In the genomic region with DNA sequence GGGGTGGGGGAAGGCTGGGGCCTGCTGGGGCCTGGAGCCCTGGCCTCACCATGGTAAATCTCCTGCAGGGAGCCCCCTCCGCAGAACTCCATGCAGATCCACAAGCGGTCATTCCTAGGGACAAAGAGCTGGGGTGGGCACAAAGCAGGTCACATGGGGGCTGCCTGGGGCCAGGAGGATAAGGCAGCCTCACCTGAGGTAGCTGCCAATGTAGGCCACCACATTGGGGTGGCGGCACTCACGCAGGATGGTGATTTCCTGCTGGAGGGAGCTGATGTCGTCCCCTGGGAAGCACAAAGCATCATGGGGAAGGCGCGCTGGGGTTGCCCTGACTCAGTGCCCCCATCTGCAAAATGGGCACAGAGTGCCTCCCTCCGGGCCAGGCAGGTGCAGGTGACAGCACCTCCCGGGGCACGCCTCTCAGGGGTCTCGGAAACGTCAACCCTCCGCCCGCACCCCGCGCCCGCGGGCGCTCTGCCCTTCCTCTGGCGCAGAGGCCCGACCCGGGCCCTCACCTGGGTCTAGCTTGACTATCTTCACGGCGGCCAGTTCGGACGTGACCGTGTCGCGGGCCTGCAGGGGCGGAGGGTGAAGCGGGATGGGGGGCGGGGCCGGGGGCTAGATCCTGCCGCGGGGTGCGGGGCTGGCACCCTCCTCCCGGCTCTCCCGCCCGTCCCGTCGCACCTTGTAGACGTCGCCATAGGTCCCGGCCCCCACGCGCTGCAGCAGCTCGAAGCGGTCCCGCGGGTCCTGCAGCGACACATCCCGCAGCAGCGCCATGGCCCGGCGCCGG, we compare ENCODE assay signal across 1 cellular context.
A peak's percentile ranks its signal among the peaks of the same experiment; 100 is the strongest.
TF ChIP-seq lines count a peak whose summit lies in the region.

No MANE protein-coding gene starts in this region.

TF ChIP-seq in HepG2, 621 proteins besides CTCF, POLR2A, EP300 and RAD21 (continued from another document and continues in another):
- TF ChIP-seq, protein P1, sequence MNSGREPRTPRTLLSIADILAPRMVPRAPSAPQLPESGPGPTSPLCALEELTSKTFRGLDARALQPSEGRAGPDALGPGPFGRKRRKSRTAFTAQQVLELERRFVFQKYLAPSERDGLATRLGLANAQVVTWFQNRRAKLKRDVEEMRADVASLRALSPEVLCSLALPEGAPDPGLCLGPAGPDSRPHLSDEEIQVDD (CRISPR knock-in tag; IDR thresholded peaks at IDR 0.05; ENCODE audit: borderline replicate concordance) = no peak
- TF ChIP-seq ZBTB8A (CRISPR knock-in tag; IDR thresholded peaks at IDR 0.05; ENCODE audit: borderline replicate concordance, low read depth) (no peak), PPARG (CRISPR knock-in tag; conservative IDR thresholded peaks at IDR 0.05) (no peak), TBX2 (CRISPR knock-in tag; IDR thresholded peaks at IDR 0.05; ENCODE audit: borderline replicate concordance) (no peak), ZBTB3 (CRISPR knock-in tag; IDR thresholded peaks at IDR 0.05; ENCODE audit: borderline replicate concordance, low read depth) (no peak), FOXK2 (IDR thresholded peaks at IDR 0.05) (no peak), ZNF180 (CRISPR knock-in tag; IDR thresholded peaks at IDR 0.05; ENCODE audit: borderline replicate concordance, low read depth) (no peak), CBFB (CRISPR knock-in tag; IDR thresholded peaks at IDR 0.05) (0 out of 2 replicates have a peak, but pooled peaks have one; percentile 1), HNF4G (IDR thresholded peaks at IDR 0.05; ENCODE audit: borderline replicate concordance, low read depth, low read length) (no peak), HNF4G (CRISPR knock-in tag; IDR thresholded peaks at IDR 0.05; ENCODE audit: borderline replicate concordance, low read depth) (no peak), SATB2 (CRISPR knock-in tag; IDR thresholded peaks at IDR 0.05) (no peak), ATF7-NPFF (CRISPR knock-in tag; IDR thresholded peaks at IDR 0.05; ENCODE audit: low read depth) (0 out of 2 replicates have a peak, but pooled peaks have one; percentile 25), HNRNPK (IDR thresholded peaks at IDR 0.05; ENCODE audit: low read depth, low read length, poor library complexity, severe bottlenecking) (no peak), ZNF776 (CRISPR knock-in tag; IDR thresholded peaks at IDR 0.05) (no peak), ZMYM3 (CRISPR knock-in tag; IDR thresholded peaks at IDR 0.05) (peak; percentile 86), PHF8 (CRISPR knock-in tag; IDR thresholded peaks at IDR 0.05) (0 out of 2 replicates have a peak, but pooled peaks have one; percentile 36), TGIF2 (CRISPR knock-in tag; IDR thresholded peaks at IDR 0.05) (no peak), KAT7 (CRISPR knock-in tag; IDR thresholded peaks at IDR 0.05; ENCODE audit: borderline replicate concordance) (no peak), ZFP36 (IDR thresholded peaks at IDR 0.05; ENCODE audit: borderline replicate concordance, low read depth, low read length, partially characterized antibody) (no peak), GATAD1 (CRISPR knock-in tag; IDR thresholded peaks at IDR 0.05) (0 out of 2 replicates have a peak, but pooled peaks have one; percentile 18), ZNF235 (CRISPR knock-in tag; IDR thresholded peaks at IDR 0.05; ENCODE audit: borderline replicate concordance) (no peak), HOXA7 (CRISPR knock-in tag; IDR thresholded peaks at IDR 0.05) (no peak), ZNF10 (CRISPR knock-in tag; IDR thresholded peaks at IDR 0.05; ENCODE audit: borderline replicate concordance, low read depth) (no peak), NONO (IDR thresholded peaks at IDR 0.05) (no peak), NONO (CRISPR knock-in tag; conservative IDR thresholded peaks at IDR 0.05) (0 out of 2 replicates have a peak, but pooled peaks have one; percentile 30), KAT8 (CRISPR knock-in tag; IDR thresholded peaks at IDR 0.05) (no peak), ZNF230 (CRISPR knock-in tag; IDR thresholded peaks at IDR 0.05) (no peak), GABPB1 (CRISPR knock-in tag; IDR thresholded peaks at IDR 0.05) (no peak), KLF16 (CRISPR knock-in tag; IDR thresholded peaks at IDR 0.05) (no peak), HOXA3 (CRISPR knock-in tag; IDR thresholded peaks at IDR 0.05) (peak; percentile 1; the same call in 1 of the 2 replicates), PHF21A (CRISPR knock-in tag; IDR thresholded peaks at IDR 0.05) (no peak)
- TF ChIP-seq, protein P2, sequence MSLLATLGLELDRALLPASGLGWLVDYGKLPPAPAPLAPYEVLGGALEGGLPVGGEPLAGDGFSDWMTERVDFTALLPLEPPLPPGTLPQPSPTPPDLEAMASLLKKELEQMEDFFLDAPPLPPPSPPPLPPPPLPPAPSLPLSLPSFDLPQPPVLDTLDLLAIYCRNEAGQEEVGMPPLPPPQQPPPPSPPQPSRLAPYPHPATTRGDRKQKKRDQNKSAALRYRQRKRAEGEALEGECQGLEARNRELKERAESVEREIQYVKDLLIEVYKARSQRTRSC (CRISPR knock-in tag; IDR thresholded peaks at IDR 0.05; ENCODE audit: low read depth) = no peak
- TF ChIP-seq, protein P3, sequence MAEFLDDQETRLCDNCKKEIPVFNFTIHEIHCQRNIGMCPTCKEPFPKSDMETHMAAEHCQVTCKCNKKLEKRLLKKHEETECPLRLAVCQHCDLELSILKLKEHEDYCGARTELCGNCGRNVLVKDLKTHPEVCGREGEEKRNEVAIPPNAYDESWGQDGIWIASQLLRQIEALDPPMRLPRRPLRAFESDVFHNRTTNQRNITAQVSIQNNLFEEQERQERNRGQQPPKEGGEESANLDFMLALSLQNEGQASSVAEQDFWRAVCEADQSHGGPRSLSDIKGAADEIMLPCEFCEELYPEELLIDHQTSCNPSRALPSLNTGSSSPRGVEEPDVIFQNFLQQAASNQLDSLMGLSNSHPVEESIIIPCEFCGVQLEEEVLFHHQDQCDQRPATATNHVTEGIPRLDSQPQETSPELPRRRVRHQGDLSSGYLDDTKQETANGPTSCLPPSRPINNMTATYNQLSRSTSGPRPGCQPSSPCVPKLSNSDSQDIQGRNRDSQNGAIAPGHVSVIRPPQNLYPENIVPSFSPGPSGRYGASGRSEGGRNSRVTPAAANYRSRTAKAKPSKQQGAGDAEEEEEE (CRISPR knock-in tag; IDR thresholded peaks at IDR 0.05; ENCODE audit: borderline replicate concordance) = no peak
- TF ChIP-seq, protein P4, sequence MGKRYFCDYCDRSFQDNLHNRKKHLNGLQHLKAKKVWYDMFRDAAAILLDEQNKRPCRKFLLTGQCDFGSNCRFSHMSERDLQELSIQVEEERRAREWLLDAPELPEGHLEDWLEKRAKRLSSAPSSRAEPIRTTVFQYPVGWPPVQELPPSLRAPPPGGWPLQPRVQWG (CRISPR knock-in tag; IDR thresholded peaks at IDR 0.05; ENCODE audit: borderline replicate concordance, low read depth) = no peak
- TF ChIP-seq, protein P5, sequence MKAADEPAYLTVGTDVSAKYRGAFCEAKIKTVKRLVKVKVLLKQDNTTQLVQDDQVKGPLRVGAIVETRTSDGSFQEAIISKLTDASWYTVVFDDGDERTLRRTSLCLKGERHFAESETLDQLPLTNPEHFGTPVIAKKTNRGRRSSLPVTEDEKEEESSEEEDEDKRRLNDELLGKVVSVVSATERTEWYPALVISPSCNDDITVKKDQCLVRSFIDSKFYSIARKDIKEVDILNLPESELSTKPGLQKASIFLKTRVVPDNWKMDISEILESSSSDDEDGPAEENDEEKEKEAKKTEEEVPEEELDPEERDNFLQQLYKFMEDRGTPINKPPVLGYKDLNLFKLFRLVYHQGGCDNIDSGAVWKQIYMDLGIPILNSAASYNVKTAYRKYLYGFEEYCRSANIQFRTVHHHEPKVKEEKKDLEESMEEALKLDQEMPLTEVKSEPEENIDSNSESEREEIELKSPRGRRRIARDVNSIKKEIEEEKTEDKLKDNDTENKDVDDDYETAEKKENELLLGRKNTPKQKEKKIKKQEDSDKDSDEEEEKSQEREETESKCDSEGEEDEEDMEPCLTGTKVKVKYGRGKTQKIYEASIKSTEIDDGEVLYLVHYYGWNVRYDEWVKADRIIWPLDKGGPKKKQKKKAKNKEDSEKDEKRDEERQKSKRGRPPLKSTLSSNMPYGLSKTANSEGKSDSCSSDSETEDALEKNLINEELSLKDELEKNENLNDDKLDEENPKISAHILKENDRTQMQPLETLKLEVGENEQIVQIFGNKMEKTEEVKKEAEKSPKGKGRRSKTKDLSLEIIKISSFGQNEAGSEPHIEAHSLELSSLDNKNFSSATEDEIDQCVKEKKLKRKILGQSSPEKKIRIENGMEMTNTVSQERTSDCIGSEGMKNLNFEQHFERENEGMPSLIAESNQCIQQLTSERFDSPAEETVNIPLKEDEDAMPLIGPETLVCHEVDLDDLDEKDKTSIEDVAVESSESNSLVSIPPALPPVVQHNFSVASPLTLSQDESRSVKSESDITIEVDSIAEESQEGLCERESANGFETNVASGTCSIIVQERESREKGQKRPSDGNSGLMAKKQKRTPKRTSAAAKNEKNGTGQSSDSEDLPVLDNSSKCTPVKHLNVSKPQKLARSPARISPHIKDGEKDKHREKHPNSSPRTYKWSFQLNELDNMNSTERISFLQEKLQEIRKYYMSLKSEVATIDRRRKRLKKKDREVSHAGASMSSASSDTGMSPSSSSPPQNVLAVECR (CRISPR knock-in tag; IDR thresholded peaks at IDR 0.05; ENCODE audit: borderline replicate concordance) = 0 out of 2 replicates have a peak, but pooled peaks have one; percentile 8
- TF ChIP-seq, protein P6, sequence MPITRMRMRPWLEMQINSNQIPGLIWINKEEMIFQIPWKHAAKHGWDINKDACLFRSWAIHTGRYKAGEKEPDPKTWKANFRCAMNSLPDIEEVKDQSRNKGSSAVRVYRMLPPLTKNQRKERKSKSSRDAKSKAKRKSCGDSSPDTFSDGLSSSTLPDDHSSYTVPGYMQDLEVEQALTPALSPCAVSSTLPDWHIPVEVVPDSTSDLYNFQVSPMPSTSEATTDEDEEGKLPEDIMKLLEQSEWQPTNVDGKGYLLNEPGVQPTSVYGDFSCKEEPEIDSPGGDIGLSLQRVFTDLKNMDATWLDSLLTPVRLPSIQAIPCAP (CRISPR knock-in tag; IDR thresholded peaks at IDR 0.05; ENCODE audit: low read depth) = no peak
- TF ChIP-seq, protein P7, sequence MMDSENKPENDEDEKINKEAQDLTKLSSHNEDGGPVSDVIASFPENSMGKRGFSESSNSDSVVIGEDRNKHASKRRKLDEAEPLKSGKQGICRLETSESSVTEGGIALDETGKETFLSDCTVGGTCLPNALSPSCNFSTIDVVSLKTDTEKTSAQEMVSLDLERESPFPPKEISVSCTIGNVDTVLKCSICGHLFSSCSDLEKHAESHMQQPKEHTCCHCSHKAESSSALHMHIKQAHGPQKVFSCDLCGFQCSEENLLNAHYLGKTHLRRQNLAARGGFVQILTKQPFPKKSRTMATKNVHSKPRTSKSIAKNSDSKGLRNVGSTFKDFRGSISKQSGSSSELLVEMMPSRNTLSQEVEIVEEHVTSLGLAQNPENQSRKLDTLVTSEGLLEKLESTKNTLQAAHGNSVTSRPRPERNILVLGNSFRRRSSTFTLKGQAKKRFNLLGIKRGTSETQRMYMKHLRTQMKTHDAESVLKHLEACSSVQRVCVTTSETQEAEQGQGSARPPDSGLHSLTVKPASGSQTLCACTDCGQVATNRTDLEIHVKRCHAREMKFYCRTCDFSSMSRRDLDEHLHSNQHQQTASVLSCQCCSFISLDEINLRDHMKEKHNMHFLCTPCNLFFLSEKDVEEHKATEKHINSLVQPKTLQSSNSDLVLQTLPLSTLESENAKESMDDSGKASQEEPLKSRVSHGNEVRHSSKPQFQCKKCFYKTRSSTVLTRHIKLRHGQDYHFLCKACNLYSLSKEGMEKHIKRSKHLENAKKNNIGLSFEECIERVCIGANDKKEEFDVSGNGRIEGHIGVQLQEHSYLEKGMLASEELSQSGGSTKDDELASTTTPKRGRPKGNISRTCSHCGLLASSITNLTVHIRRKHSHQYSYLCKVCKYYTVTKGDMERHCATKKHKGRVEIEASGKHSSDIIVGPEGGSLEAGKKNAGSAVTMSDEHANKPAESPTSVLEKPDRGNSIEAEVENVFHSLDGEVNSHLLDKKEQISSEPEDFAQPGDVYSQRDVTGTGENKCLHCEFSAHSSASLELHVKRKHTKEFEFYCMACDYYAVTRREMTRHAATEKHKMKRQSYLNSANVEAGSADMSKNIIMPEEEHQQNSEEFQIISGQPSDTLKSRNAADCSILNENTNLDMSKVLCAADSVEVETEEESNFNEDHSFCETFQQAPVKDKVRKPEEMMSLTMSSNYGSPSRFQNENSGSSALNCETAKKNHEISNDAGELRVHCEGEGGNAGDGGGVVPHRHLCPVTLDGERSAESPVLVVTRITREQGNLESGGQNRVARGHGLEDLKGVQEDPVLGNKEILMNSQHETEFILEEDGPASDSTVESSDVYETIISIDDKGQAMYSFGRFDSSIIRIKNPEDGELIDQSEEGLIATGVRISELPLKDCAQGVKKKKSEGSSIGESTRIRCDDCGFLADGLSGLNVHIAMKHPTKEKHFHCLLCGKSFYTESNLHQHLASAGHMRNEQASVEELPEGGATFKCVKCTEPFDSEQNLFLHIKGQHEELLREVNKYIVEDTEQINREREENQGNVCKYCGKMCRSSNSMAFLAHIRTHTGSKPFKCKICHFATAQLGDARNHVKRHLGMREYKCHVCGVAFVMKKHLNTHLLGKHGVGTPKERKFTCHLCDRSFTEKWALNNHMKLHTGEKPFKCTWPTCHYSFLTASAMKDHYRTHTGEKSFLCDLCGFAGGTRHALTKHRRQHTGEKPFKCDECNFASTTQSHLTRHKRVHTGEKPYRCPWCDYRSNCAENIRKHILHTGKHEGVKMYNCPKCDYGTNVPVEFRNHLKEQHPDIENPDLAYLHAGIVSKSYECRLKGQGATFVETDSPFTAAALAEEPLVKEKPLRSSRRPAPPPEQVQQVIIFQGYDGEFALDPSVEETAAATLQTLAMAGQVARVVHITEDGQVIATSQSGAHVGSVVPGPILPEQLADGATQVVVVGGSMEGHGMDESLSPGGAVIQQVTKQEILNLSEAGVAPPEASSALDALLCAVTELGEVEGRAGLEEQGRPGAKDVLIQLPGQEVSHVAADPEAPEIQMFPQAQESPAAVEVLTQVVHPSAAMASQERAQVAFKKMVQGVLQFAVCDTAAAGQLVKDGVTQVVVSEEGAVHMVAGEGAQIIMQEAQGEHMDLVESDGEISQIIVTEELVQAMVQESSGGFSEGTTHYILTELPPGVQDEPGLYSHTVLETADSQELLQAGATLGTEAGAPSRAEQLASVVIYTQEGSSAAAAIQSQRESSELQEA (CRISPR knock-in tag; IDR thresholded peaks at IDR 0.05; ENCODE audit: not compliant biosample characterization) = no peak
- TF ChIP-seq, protein P8, sequence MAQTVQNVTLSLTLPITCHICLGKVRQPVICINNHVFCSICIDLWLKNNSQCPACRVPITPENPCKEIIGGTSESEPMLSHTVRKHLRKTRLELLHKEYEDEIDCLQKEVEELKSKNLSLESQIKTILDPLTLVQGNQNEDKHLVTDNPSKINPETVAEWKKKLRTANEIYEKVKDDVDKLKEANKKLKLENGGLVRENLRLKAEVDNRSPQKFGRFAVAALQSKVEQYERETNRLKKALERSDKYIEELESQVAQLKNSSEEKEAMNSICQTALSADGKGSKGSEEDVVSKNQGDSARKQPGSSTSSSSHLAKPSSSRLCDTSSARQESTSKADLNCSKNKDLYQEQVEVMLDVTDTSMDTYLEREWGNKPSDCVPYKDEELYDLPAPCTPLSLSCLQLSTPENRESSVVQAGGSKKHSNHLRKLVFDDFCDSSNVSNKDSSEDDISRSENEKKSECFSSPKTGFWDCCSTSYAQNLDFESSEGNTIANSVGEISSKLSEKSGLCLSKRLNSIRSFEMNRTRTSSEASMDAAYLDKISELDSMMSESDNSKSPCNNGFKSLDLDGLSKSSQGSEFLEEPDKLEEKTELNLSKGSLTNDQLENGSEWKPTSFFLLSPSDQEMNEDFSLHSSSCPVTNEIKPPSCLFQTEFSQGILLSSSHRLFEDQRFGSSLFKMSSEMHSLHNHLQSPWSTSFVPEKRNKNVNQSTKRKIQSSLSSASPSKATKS (CRISPR knock-in tag; IDR thresholded peaks at IDR 0.05) = no peak
